ENCODE assay signal across 13 cellular contexts in the genomic region with DNA sequence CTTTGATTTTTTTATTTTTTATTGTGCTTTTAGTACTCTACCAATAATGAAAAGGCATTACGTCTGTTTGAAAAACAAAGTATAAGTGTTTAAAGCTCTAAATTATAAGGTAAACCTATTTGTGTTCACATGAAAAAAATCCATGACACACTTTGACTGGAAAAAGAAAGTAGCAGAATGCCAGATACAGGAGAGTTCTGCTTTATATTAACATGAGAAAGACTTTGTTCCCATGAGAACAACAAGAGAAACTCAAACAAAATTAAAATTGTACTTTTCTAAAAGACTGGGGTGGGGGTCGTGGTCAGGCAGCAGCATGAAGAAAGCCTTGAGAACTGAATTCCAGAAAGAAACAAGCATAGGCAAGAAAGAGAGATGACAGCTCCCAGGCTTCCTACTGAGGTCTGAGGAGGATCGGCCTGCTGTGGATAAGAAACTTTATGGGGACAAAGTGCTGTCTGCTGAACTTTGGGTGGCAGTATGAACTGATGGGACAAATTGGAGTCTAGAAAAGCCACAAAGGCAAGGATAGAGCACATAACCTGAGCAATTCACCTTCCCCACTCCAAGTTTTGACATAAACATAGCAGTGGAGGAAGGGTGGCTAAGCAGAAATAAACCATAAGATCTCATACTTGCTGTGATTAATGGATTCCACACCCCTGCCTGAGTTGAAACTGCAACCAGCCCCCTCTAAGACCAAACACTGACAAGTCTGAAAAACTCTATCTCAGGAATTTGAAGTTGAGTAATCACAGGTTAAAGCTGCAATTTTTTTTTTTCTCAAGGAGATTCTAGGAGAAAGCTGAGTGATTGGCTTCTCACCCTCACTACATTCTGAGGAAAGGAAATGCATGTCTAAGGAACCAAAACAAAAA. TPM values are rescaled to one million over a fixed set of nuclear protein-coding genes. Genes with fewer than 3 reads are reported as not detected.
DNase-seq lines count a peak whose midpoint lies in the region; ATAC-seq and TF ChIP-seq lines count a peak whose summit lies in the region.
"Had no signal": no experiment of that assay in that cellular context is flagged by ENCODE, and none has a peak within 500 bp of the region (broad histone marks: within the 10 kb centered on the region; RNA-seq: fewer than 3 reads in every experiment).

No MANE protein-coding gene starts in this region.

- H3K27ac ChIP-seq in smooth muscle cell (ENCODE audit: low read depth) = peak overlapping the region; percentile 94

- H3K27ac Mint-ChIP-seq in HFFc6 = peak overlapping the region; percentile 83
- H3K27ac Mint-ChIP-seq in brain = peak overlapping the region in 3 of 5 experiments; percentile 78 to 92 (median 91)

- H3K4me2 ChIP-seq in smooth muscle cell = peak overlapping the region; percentile 68

- peak overlapping the region; percentile 56 for H3K9ac ChIP-seq in smooth muscle cell (ENCODE audit: low read depth)

- H3K4me3 ChIP-seq in smooth muscle cell = peak overlapping the region; percentile 10
- H3K4me3 ChIP-seq: ovary, upper lobe of left lung had no signal

- peaks cover 71% of the 10 kb centered on the region for H3F3A ChIP-seq in smooth muscle cell (ENCODE audit: low read depth)

- DNase-seq in HFFc6 (peak; percentile 24), kidney glomerular epithelial cell (lab: John Stamatoyannopoulos, UW) (peak; percentile 62), smooth muscle cell (lab: John Stamatoyannopoulos, UW; ENCODE audit: unreplicated experiment) (no peak), NCI-H187 (lab: John Stamatoyannopoulos, UW) (no peak)
- no peak for DNase-seq in stimulated activated CD4-positive, alpha-beta T cell treated with anti-CD3 and anti-CD28 coated beads, Interleukin-4, amount 100 ng/mL, for 4 hours
- DNase-seq: DMS53, NCI-H1048, NCI-H526 treated with DMSO at 0.1 percent for 48 hours, upper lobe of left lung had no signal

- TF ChIP-seq CTCF in HFFc6 (IDR thresholded peaks at IDR 0.05) = no peak
- TF ChIP-seq CTCF in brain (conservative IDR thresholded peaks at IDR 0.05) = no peak
- TF ChIP-seq CTCF in smooth muscle cell (IDR thresholded peaks at IDR 0.05; ENCODE audit: borderline replicate concordance, insufficient read depth, poor library complexity, severe bottlenecking) = no peak

- H4K20me1 ChIP-seq in smooth muscle cell (ENCODE audit: low read depth) = no peaks in the 10 kb centered on the region

- H2AFZ ChIP-seq in smooth muscle cell (ENCODE audit: low read depth) = no peak overlapping the region

- no peaks in the 10 kb centered on the region for H3K9me3 ChIP-seq in smooth muscle cell (replicated peaks; ENCODE audit: low read depth)
- H3K9me3 ChIP-seq: ovary had no signal

- H3K36me3 Mint-ChIP-seq in HFFc6 (ENCODE audit: low read depth) = peaks cover 14% of the 10 kb centered on the region
- H3K36me3 Mint-ChIP-seq in brain = no peaks in the 10 kb centered on the region

- H3K27me3 Mint-ChIP-seq in HFFc6 (ENCODE audit: insufficient read depth) (peaks cover 5% of the 10 kb centered on the region), brain (peaks cover 8% of the 10 kb centered on the region)

- WGBS in smooth muscle cell (ENCODE audit: low lambda C conversion rate) = 7% methylated on average over 3 of the region's 3 CpGs

- H3K4me3 Mint-ChIP-seq in HFFc6 = peak overlapping the region; percentile 46
- peak overlapping the region in 2 of 5 experiments; percentile 11 to 58 for H3K4me3 Mint-ChIP-seq in brain

- peaks cover 5% of the 10 kb centered on the region for H3K36me3 ChIP-seq in smooth muscle cell (ENCODE audit: low read depth)
- H3K36me3 ChIP-seq: ovary, upper lobe of left lung had no signal

- ATAC-seq in GM21367 (IDR thresholded peaks at IDR 0.05; ENCODE audit: unreplicated experiment) = no peak
- ATAC-seq: activated CD4-positive, CD25-positive, alpha-beta regulatory T cell treated with anti-CD3 and anti-CD28 coated beads, Interleukin-2, amount 50 U/mL, for 24 hours had no signal

- H3K79me2 ChIP-seq in smooth muscle cell (ENCODE audit: low read depth) = peaks cover 4% of the 10 kb centered on the region

- H3K9me3 Mint-ChIP-seq in HFFc6 (peaks cover 16% of the 10 kb centered on the region), brain (peaks cover 7 to 16% (median 13%) of the 10 kb centered on the region in 5 experiments)

- H3K4me1 Mint-ChIP-seq in HFFc6 (ENCODE audit: low read depth) (peaks cover 56% of the 10 kb centered on the region), brain (peaks cover 11% of the 10 kb centered on the region)

- H3K4me1 ChIP-seq in smooth muscle cell (ENCODE audit: low read depth) = peaks cover 30% of the 10 kb centered on the region

- no peaks in the 10 kb centered on the region for H3K27me3 ChIP-seq in smooth muscle cell (ENCODE audit: low read depth)
- H3K27me3 ChIP-seq: ovary, upper lobe of left lung had no signal

RNA-seq across cellular contexts. Expression of gene COL6A1, which starts 43.7 kb away (rescaled TPM):
- 100 to 1,000 TPM; 350 to 415 (median 382) TPM for total RNA-seq in HFFc6 (2021; fragmentation: NEBNext Ultra II Directional; extraction: Animal tissue kit (Norgen Biotek cat#: 25700))
- polyA plus RNA-seq in brain (ENCODE audit: insufficient read depth, low read depth, low replicate concordance) (48.4 TPM), smooth muscle cell (2,075 and 2,827 TPM in 2 replicates)
- total RNA-seq in smooth muscle cell = 1,267 and 1,292 TPM in 2 replicates

Comparison
In these comparisons a context has a peak if more than half of its experiments do, and no peak if none do; other contexts are left out.
1. DNase-seq: peak in HFFc6 (single experiment) and kidney glomerular epithelial cell (single experiment); none in smooth muscle cell (single experiment), stimulated activated CD4-positive, alpha-beta T cell treated with anti-CD3 and anti-CD28 coated beads, Interleukin-4, amount 100 ng/mL, for 4 hours (0 of 2) and NCI-H187 (0 of 2).